Comparison of ENCODE assay signal across 20 cellular contexts in genomic region chr6:36068012-36068392, GRCh38. TPM values are rescaled to one million over a fixed set of nuclear protein-coding genes. Genes with fewer than 3 reads are reported as not detected.
DNase-seq lines count a peak whose midpoint lies in the region; ATAC-seq, FAIRE-seq and TF ChIP-seq lines count a peak whose summit lies in the region.
"Had no signal": no experiment of that assay in that cellular context is flagged by ENCODE, and none has a peak within 500 bp of the region (broad histone marks: within the 10 kb centered on the region; RNA-seq: fewer than 3 reads in every experiment).

No MANE protein-coding gene starts in this region.

- H4K20me1 ChIP-seq in GM12878 (ENCODE audit: control insufficient read depth, insufficient read depth) = no peaks in the 10 kb centered on the region

- POLR2A ChIA-PET in GM12878 (lab: Charles Lee) = interaction anchor here (1.3 kb wide), 1 partner anchor 30 kb away, joined by 3 read pairs; no protein-coding TSS in a partner anchor
- POLR2A ChIA-PET in naive thymus-derived CD4-positive, alpha-beta T cell (lab: Charles Lee) = no interaction called here

- peaks cover 0 to 16% (median 9%) of the 10 kb centered on the region in 5 donors for H3K36me3 Mint-ChIP-seq in naive thymus-derived CD4-positive, alpha-beta T cell

- no peak overlapping the region for H3K4me3 ChIP-seq in GM12878
- H3K4me3 ChIP-seq in naive thymus-derived CD4-positive, alpha-beta T cell (ENCODE audit: low read length) = no peak overlapping the region
- no peak overlapping the region for H3K4me3 ChIP-seq in transverse colon
- no peak overlapping the region for H3K4me3 ChIP-seq in coronary artery
- H3K4me3 ChIP-seq: pancreas, upper lobe of right lung had no signal

- no peak overlapping the region for H3K9ac ChIP-seq in GM12878 (ENCODE audit: control insufficient read depth, insufficient read depth, low read length)

- H3K27ac Mint-ChIP-seq in naive thymus-derived CD4-positive, alpha-beta T cell = peak overlapping the region in 7 of 9 donors; percentile 0 to 76 (median 14)
- H3K27ac Mint-ChIP-seq: activated CD8-positive, alpha-beta T cell treated with anti-CD3 and anti-CD28 coated beads for 36 hours had no signal

- RAD21 ChIA-PET in GM12878 (lab: Charles Lee; ENCODE audit: unreplicated experiment) = interaction anchor here (1.9 kb wide), 1 partner anchor 39 kb away, joined by 13 read pairs; the partner anchor contains the start of gene MAPK14

- H3K27me3 Mint-ChIP-seq in naive thymus-derived CD4-positive, alpha-beta T cell = no peaks in the 10 kb centered on the region
- H3K27me3 Mint-ChIP-seq: activated CD8-positive, alpha-beta T cell treated with anti-CD3 and anti-CD28 coated beads for 36 hours had no signal

- TF ChIP-seq RAD21 in GM12878 (IDR thresholded peaks at IDR 0.05; ENCODE audit: insufficient read depth, low read depth, low read length) = no peak

- no peaks in the 10 kb centered on the region; a peak in 1 of 4 replicates for H3K36me3 ChIP-seq in GM12878 (ENCODE audit: control insufficient read depth in 2 of 2, insufficient read depth in 2 of 2, low read length in 1 of 2)
- no peaks in the 10 kb centered on the region for H3K36me3 ChIP-seq in naive thymus-derived CD4-positive, alpha-beta T cell (ENCODE audit: control insufficient read depth in 2 of 3, insufficient read depth in 3 of 3, low read length in 3 of 3)
- H3K36me3 ChIP-seq in transverse colon = no peaks in the 10 kb centered on the region
- H3K36me3 ChIP-seq: pancreas, upper lobe of right lung had no signal

- peaks cover 3% of the 10 kb centered on the region; the same call in 1 of the 2 replicates for H3K4me1 ChIP-seq in GM12878 (ENCODE audit: control insufficient read depth, insufficient read depth, low read length)
- peaks cover 0 to 7% of the 10 kb centered on the region in 2 donors for H3K4me1 ChIP-seq in naive thymus-derived CD4-positive, alpha-beta T cell (ENCODE audit: control insufficient read depth in 2 of 2, insufficient read depth in 2 of 2, low read length in 2 of 2)
- H3K4me1 ChIP-seq in transverse colon = peaks cover 31 to 65% (median 42%) of the 10 kb centered on the region in 4 donors

- H3K27ac ChIP-seq in GM12878 (ENCODE audit: control insufficient read depth, insufficient read depth) (no peak overlapping the region), transverse colon (peak overlapping the region in 3 of 4 donors; percentile 9 to 49 (median 40)), coronary artery (no peak overlapping the region)
- H3K27ac ChIP-seq in naive thymus-derived CD4-positive, alpha-beta T cell (ENCODE audit: low read depth, low read length) = no peak overlapping the region
- H3K27ac ChIP-seq: upper lobe of right lung, WERI-Rb-1 had no signal

- no peak overlapping the region for H2AFZ ChIP-seq in GM12878 (ENCODE audit: control insufficient read depth, low read depth, low read length)

- FAIRE-seq in GM12878 (lab: Jason Lieb, UNC) = no peak
- FAIRE-seq: HTR-8/SVneo, pancreas had no signal

- no peak for TF ChIP-seq EP300 in GM12878 (IDR thresholded peaks at IDR 0.05; ENCODE audit: borderline replicate concordance in 1 of 2, control insufficient read depth in 1 of 2, low read depth in 2 of 2, low read length in 2 of 2)
- no peak for TF ChIP-seq EP300 in transverse colon (IDR thresholded peaks at IDR 0.05; ENCODE audit: low read depth)

- H3K27me3 ChIP-seq in GM12878 (replicated peaks in 1 of 2; ENCODE audit: control insufficient read depth in 2 of 2, insufficient read depth in 2 of 2, low read length in 1 of 2) (no peaks in the 10 kb centered on the region), transverse colon (no peaks in the 10 kb centered on the region)
- H3K27me3 ChIP-seq in naive thymus-derived CD4-positive, alpha-beta T cell (ENCODE audit: control insufficient read depth in 2 of 2, insufficient read depth in 2 of 2, low read length in 2 of 2) = no peaks in the 10 kb centered on the region
- H3K27me3 ChIP-seq: pancreas, upper lobe of right lung had no signal

- peak; percentile 42 for ATAC-seq in Right ventricle myocardium superior (ENCODE audit: poor library complexity)
- ATAC-seq in Right ventricle myocardium inferior = no peak
- no peak for ATAC-seq in GM12878
- ATAC-seq in naive thymus-derived CD4-positive, alpha-beta T cell = no peak
- ATAC-seq: upper lobe of right lung had no signal

- DNase-seq in Right ventricle myocardium superior = no peak
- DNase-seq in Right ventricle myocardium inferior (ENCODE audit: missing footprints) = no peak
- DNase-seq in GM12878 (ENCODE audit: low read depth, low spot score) = no peak
- DNase-seq in naive thymus-derived CD4-positive, alpha-beta T cell = no peak
- DNase-seq in transverse colon = no peak
- no peak for DNase-seq in NCI-H2227 (lab: John Stamatoyannopoulos, UW; ENCODE audit: unreplicated experiment)
- DNase-seq in OCI-M2 (lab: John Stamatoyannopoulos, UW; ENCODE audit: unreplicated experiment) = no peak
- DNase-seq in coronary artery (ENCODE audit: low spot score) = no peak
- DNase-seq: ACHN; activated CD8-positive, alpha-beta T cell treated with anti-CD3 and anti-CD28 coated beads for 36 hours; amygdala; hippocampal formation; NCI-H1694 treated with DMSO at 0.1 percent for 48 hours; NCI-H345; pancreas; T-helper 1 cell; upper lobe of right lung; WERI-Rb-1 had no signal

- no peak overlapping the region for H3K4me3 Mint-ChIP-seq in naive thymus-derived CD4-positive, alpha-beta T cell
- H3K4me3 Mint-ChIP-seq: activated CD8-positive, alpha-beta T cell treated with anti-CD3 and anti-CD28 coated beads for 36 hours had no signal

- CTCF ChIA-PET in GM12878 (lab: Yijun Ruan, JAX) = interaction anchor here (2.7 kb wide), 1 partner anchor 27 kb away, joined by 15 read pairs; no protein-coding TSS in a partner anchor
- CTCF ChIA-PET in naive thymus-derived CD4-positive, alpha-beta T cell (lab: Charles Lee) = no interaction called here

- no peaks in the 10 kb centered on the region for H3K9me3 ChIP-seq in GM12878 (replicated peaks; ENCODE audit: control insufficient read depth, insufficient read depth, low read length)
- H3K9me3 ChIP-seq in naive thymus-derived CD4-positive, alpha-beta T cell (ENCODE audit: control insufficient read depth in 2 of 3, low read length in 3 of 3) = no peaks in the 10 kb centered on the region
- H3K9me3 ChIP-seq in transverse colon = no peaks in the 10 kb centered on the region
- H3K9me3 ChIP-seq: pancreas, upper lobe of right lung had no signal

- TF ChIP-seq CTCF in GM12878 (IDR thresholded peaks at IDR 0.05 in 2 of 3, conservative IDR thresholded peaks at IDR 0.05 in 1 of 3; ENCODE audit: control insufficient read depth in 2 of 3, extremely low read depth in 1 of 3, insufficient read depth in 1 of 3, low read depth in 3 of 3, low read length in 3 of 3) = no peak
- no peak for TF ChIP-seq CTCF in transverse colon (IDR thresholded peaks at IDR 0.05)
- TF ChIP-seq CTCF in coronary artery (IDR thresholded peaks at IDR 0.05) = no peak

- H3K79me2 ChIP-seq in GM12878 (ENCODE audit: control insufficient read depth, insufficient read depth, low read length) = peaks cover 16% of the 10 kb centered on the region

- in situ Hi-C loops in GM12878 (cut with MboI) (no loop called here), transverse colon (cut with MboI; ENCODE audit: low pct_ligation_motif_present in 1 of 4, low pct_unique_long_range_greater_than_20kb in 1 of 4, low sequenced_read_pairs in 3 of 4) (no loop called here)

- peaks cover 43 to 90% (median 78%) of the 10 kb centered on the region in 7 donors for H3K4me1 Mint-ChIP-seq in naive thymus-derived CD4-positive, alpha-beta T cell

- TSS peak; percentile 41 for BruUV-seq in GM12878 (replicated peaks; lab: Mats Ljungman, UMichigan)

- TF ChIP-seq POLR2A in GM12878 (IDR thresholded peaks at IDR 0.05; ENCODE audit: low read depth, low read length) = no peak
- no peak for TF ChIP-seq POLR2A in transverse colon (IDR thresholded peaks at IDR 0.05)

- no peaks in the 10 kb centered on the region for H3K9me3 Mint-ChIP-seq in naive thymus-derived CD4-positive, alpha-beta T cell
- H3K9me3 Mint-ChIP-seq: activated CD8-positive, alpha-beta T cell treated with anti-CD3 and anti-CD28 coated beads for 36 hours had no signal

- intact Hi-C loops in Right ventricle myocardium superior (cut with DNase I) = no loop called here
- intact Hi-C loops in Right ventricle myocardium inferior (cut with DNase I) = no loop called here
- intact Hi-C loops in GM12878 (cut with micrococcal nuclease; ENCODE audit: unreplicated experiment) = no loop called here
- intact Hi-C loops in naive thymus-derived CD4-positive, alpha-beta T cell (cut with micrococcal nuclease) = loop anchor here in 1 of 2 donors (2.0 kb wide), 1 partner anchor 13 kb away; no protein-coding TSS in a partner anchor
- intact Hi-C loops in transverse colon (cut with DNase I; ENCODE audit: low total_unique reads) = no loop called here

- SMC1A ChIA-PET in GM12878 (lab: Charles Lee; ENCODE audit: uncharacterized antibody, unreplicated experiment) = interaction anchor here (1.4 kb wide), 1 partner anchor 39 kb away, joined by 3 read pairs; no protein-coding TSS in a partner anchor

- no peak overlapping the region for H3K4me2 ChIP-seq in GM12878 (ENCODE audit: control insufficient read depth, insufficient read depth)

RNA-seq across cellular contexts. Expression of gene MAPK14, which starts 40.4 kb away (rescaled TPM):
- total RNA-seq in Right ventricle myocardium superior (29.3 TPM), Right ventricle myocardium inferior (27.1 TPM), GM12878 (2014; rRNA removed) (47.4 and 53.0 TPM in 2 replicates), GM12878 (2014; rRNA removed; fragmentation: Illumina TruSeq; extraction: Trizol) (43.6 and 44.4 TPM in 2 replicates), GM12878 (2021) (45.6 and 49.1 TPM in 2 replicates), transverse colon (100 to 1,000 TPM in 2 of 4 donors, 10 to 100 TPM in 2; 82.2 to 132 (median 112) TPM)
- total RNA-seq in GM12878 (2013; cell fraction: nucleolus; rRNA removed) = 217 and 244 TPM in 2 replicates
- polyA plus RNA-seq in GM12878 (2011; ENCODE audit: low read depth) = 15.3 TPM
- polyA plus RNA-seq in GM12878 (2011; rRNA removed) (59.5 and 67.9 TPM in 2 replicates), GM12878 (2014; fragmentation: Illumina TruSeq; extraction: Trizol) (42.4 and 52.5 TPM in 2 replicates), GM12878 (2014; fragmentation: Nextera tagmentation; extraction: Ambion mirVana) (10 to 100 TPM; 12.5 to 13.7 TPM), GM12878 (2014; rRNA removed) (33.0 and 39.5 TPM in 2 replicates), GM12878 (2016; fragmentation: Nextera tagmentation; extraction: Ambion mirVana) (10 to 100 TPM; 37.3 to 44.2 TPM)
- 32.2 and 41.0 TPM in 2 replicates for polyA plus RNA-seq in GM12878 (2011; cell fraction: cytosol; rRNA removed)
- polyA plus RNA-seq in GM12878 (2011; cell fraction: nucleus; rRNA removed) = 51.4 and 65.2 TPM in 2 replicates
- polyA plus RNA-seq in GM12878 (2012) = 17.0 and 24.1 TPM in 2 replicates
- 75.0 and 99.8 TPM in 2 replicates for polyA minus RNA-seq in GM12878 (2011; rRNA and poly(A)+ RNA removed)
- 17.0 and 23.2 TPM in 2 replicates for polyA minus RNA-seq in GM12878 (2011; cell fraction: cytosol; rRNA and poly(A)+ RNA removed)
- polyA minus RNA-seq in GM12878 (2011; cell fraction: nucleus; rRNA and poly(A)+ RNA removed) = 50.7 and 98.0 TPM in 2 replicates
- total RNA-seq in naive thymus-derived CD4-positive, alpha-beta T cell = 10 to 100 TPM; 47.2 to 81.0 (median 62.6) TPM
- 10 to 100 TPM; 43.2 to 59.6 TPM for polyA plus RNA-seq in naive thymus-derived CD4-positive, alpha-beta T cell

RNA-seq across cellular contexts. Expression of gene SLC26A8, which starts 43.6 kb away (rescaled TPM):
- not detected for total RNA-seq in Right ventricle myocardium superior
- not detected for total RNA-seq in Right ventricle myocardium inferior
- not detected in 2 replicates for total RNA-seq in GM12878 (2013; cell fraction: nucleolus; rRNA removed)
- 0.44 and 0.85 TPM in 2 replicates for total RNA-seq in GM12878 (2014; rRNA removed)
- total RNA-seq in GM12878 (2014; rRNA removed; fragmentation: Illumina TruSeq; extraction: Trizol) = 0.05 and 0.09 TPM in 2 replicates
- 0.35 TPM in 1 of 2 replicates, not detected in the other for total RNA-seq in GM12878 (2021)
- not detected for polyA plus RNA-seq in GM12878 (2011; ENCODE audit: low read depth)
- not detected in 2 replicates for polyA plus RNA-seq in GM12878 (2011; rRNA removed)
- not detected in 2 replicates for polyA plus RNA-seq in GM12878 (2011; cell fraction: cytosol; rRNA removed)
- 0.06 TPM in 1 of 2 replicates, not detected in the other for polyA plus RNA-seq in GM12878 (2011; cell fraction: nucleus; rRNA removed)
- not detected in 2 replicates for polyA plus RNA-seq in GM12878 (2012)
- 0.32 and 1.1 TPM in 2 replicates for polyA plus RNA-seq in GM12878 (2014; fragmentation: Illumina TruSeq; extraction: Trizol)
- polyA plus RNA-seq in GM12878 (2014; fragmentation: Nextera tagmentation; extraction: Ambion mirVana) = under 1 TPM; 0.14 to 0.18 TPM
- polyA plus RNA-seq in GM12878 (2014; rRNA removed) = 0.22 and 0.26 TPM in 2 replicates
- polyA plus RNA-seq in GM12878 (2016; fragmentation: Nextera tagmentation; extraction: Ambion mirVana) = under 1 TPM; 0.28 to 0.95 TPM
- not detected in 2 replicates for polyA minus RNA-seq in GM12878 (2011; rRNA and poly(A)+ RNA removed)
- polyA minus RNA-seq in GM12878 (2011; cell fraction: cytosol; rRNA and poly(A)+ RNA removed) = not detected in 2 replicates
- polyA minus RNA-seq in GM12878 (2011; cell fraction: nucleus; rRNA and poly(A)+ RNA removed) = not detected in 2 replicates
- under 1 TPM in 2 of 5 experiments, not detected in 3; 0.27 to 0.66 TPM for total RNA-seq in naive thymus-derived CD4-positive, alpha-beta T cell
- polyA plus RNA-seq in naive thymus-derived CD4-positive, alpha-beta T cell = not detected
- 1 to 10 TPM in 2 of 4 donors, not detected in 2; 1.1 to 2.6 TPM for total RNA-seq in transverse colon
- total RNA-seq: activated CD8-positive, alpha-beta T cell treated with anti-CD3 and anti-CD28 coated beads for 36 hours; kidney epithelial cell had no signal

Comparison
In these comparisons a context has a peak if more than half of its experiments do, and no peak if none do; other contexts are left out.
1. H3K27ac ChIP-seq: peak in transverse colon (3 of 4); none in GM12878 (single experiment), naive thymus-derived CD4-positive, alpha-beta T cell (single experiment) and coronary artery (0 of 2).